ENCODE assay signal across 10 cellular contexts in genomic region chr6:92122746-92123145, GRCh38.
A peak's percentile ranks its signal among the peaks of the same experiment; 100 is the strongest.
DNase-seq lines count a peak whose midpoint lies in the region; ATAC-seq, FAIRE-seq and TF ChIP-seq lines count a peak whose summit lies in the region.
"Had no signal": no experiment of that assay in that cellular context is flagged by ENCODE, and none has a peak within 500 bp of the region (broad histone marks: within the 10 kb centered on the region; RNA-seq: fewer than 3 reads in every experiment).

No MANE protein-coding gene starts in this region.

- no peak overlapping the region for H3K4me3 Mint-ChIP-seq in progenitor cell of endocrine pancreas (ENCODE audit: low read depth)

- H3K36me3 Mint-ChIP-seq in progenitor cell of endocrine pancreas (ENCODE audit: insufficient read depth): no peaks in the 10 kb centered on the region

- no peaks in the 10 kb centered on the region for H3K27me3 ChIP-seq in bronchial epithelial cell (ENCODE audit: control insufficient read depth, insufficient read depth, low read length)

- FAIRE-seq in bronchial epithelial cell (lab: Jason Lieb, UNC): no peak
- FAIRE-seq: islet of Langerhans, TTC549 had no signal

- DNase-seq in NCI-H1417 (lab: John Stamatoyannopoulos, UW): peak in 2 of 3 experiments; percentile 28 to 66
- DNase-seq in NCI-H1417 treated with DMSO at 0.1 percent for 48 hours (lab: John Stamatoyannopoulos, UW): no peak
- DNase-seq in NCI-H1694 (lab: John Stamatoyannopoulos, UW): peak; percentile 28
- peak; percentile 12 for DNase-seq in bronchial epithelial cell (ENCODE audit: low read depth)
- no peak for DNase-seq in progenitor cell of endocrine pancreas (ENCODE audit: low spot score, unreplicated experiment)

- H3K4me1 Mint-ChIP-seq in progenitor cell of endocrine pancreas (ENCODE audit: low read depth): peaks cover 5% of the 10 kb centered on the region

- H3K4me3 ChIP-seq in bronchial epithelial cell (ENCODE audit: low read depth, low read length): no peak overlapping the region

- H3K36me3 ChIP-seq in bronchial epithelial cell (ENCODE audit: control insufficient read depth, insufficient read depth, low read length): no peaks in the 10 kb centered on the region

- peaks cover 10% of the 10 kb centered on the region for H3K27me3 Mint-ChIP-seq in progenitor cell of endocrine pancreas

- no peak for ATAC-seq in HG03378 (IDR thresholded peaks at IDR 0.05; ENCODE audit: unreplicated experiment)
- no peak for ATAC-seq in GM21390 (IDR thresholded peaks at IDR 0.05; ENCODE audit: unreplicated experiment)
- no peak for ATAC-seq in HG03520 (IDR thresholded peaks at IDR 0.05; ENCODE audit: unreplicated experiment)

- TF ChIP-seq CTCF in bronchial epithelial cell (IDR thresholded peaks at IDR 0.05; ENCODE audit: insufficient read depth, low read length, severe bottlenecking) (peak; percentile 26), progenitor cell of endocrine pancreas (IDR thresholded peaks at IDR 0.05; ENCODE audit: unreplicated experiment) (peak; percentile 53)

- H3K9me3 Mint-ChIP-seq in progenitor cell of endocrine pancreas (ENCODE audit: low read depth): no peaks in the 10 kb centered on the region

- no peak overlapping the region for H3K27ac Mint-ChIP-seq in progenitor cell of endocrine pancreas

Comparison
In these comparisons a context has a peak if more than half of its experiments do, and no peak if none do; other contexts are left out.
1. DNase-seq: peak in NCI-H1417 (2 of 3), NCI-H1694 (single experiment) and bronchial epithelial cell (single experiment); none in NCI-H1417 treated with DMSO at 0.1 percent for 48 hours (single experiment) and progenitor cell of endocrine pancreas (single experiment).